ENCODE assay signal across 17 cellular contexts in the genomic region with DNA sequence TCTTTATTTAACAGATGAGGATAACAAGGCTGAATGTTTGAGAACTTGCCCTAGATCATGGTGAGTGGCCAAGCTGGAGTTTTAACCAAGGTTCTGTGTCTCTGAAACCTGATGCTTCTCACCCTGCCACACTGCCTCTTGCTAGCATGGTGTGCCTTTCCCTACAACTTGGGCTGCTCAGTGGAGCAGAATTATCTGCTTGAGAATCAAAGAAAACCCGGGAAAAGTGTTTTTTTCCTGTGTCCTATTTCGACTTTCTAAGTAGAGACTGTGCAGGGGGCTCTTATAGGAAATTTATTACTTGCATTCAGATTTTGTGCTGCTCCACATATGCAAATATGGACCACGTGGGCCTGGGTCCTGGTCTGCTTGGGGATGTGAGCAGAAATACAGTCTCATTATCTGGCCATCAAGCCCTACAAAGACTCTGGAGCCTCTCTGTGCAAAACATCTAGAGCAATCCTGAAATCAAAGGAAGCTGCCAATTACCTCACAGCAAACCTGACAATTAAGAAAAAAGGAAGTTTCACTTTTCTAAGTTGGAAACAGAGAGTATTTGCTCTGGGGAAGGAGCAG.
"Had no signal": no experiment of that assay in that cellular context is flagged by ENCODE, and none has a peak within 500 bp of the region (broad histone marks: within the 10 kb centered on the region; RNA-seq: fewer than 3 reads in every experiment).

No MANE protein-coding gene starts in this region.

- H3K36me3 ChIP-seq: spleen had no signal

- H3K9me3 Mint-ChIP-seq: activated B cell treated with CpG ODN at 0.5 μM for 24 hours; activated naive CD4-positive, alpha-beta T cell treated with anti-CD3 and anti-CD28 coated beads for 36 hours; activated T-cell treated with anti-CD3 and anti-CD28 coated beads, Interleukin-2, amount 50 U/mL, for 24 hours; activated T-helper 2 cell treated with anti-CD3 and anti-CD28 coated beads, Interferon-gamma antibody, Interleukin-2, Interleukin-4, amounts not matched to agents 10 μg/mL and 5 μg/mL and 100 μg/mL, durations not matched to agents 14 hours and 24 hours and 36 hours; natural killer cell treated with Interleukin-12 subunit alpha and Interleukin-12 subunit beta and Interleukin-15 and Interleukin-18, amount 100 ng/mL, for 72 hours had no signal

- H3K27me3 Mint-ChIP-seq: activated B cell treated with CpG ODN at 0.5 μM for 24 hours; effector memory CD8-positive, alpha-beta T cell had no signal

- H3K36me3 Mint-ChIP-seq: mesothelial cell of epicardium; natural killer cell treated with Interleukin-12 subunit alpha and Interleukin-12 subunit beta and Interleukin-15 and Interleukin-18, amount 100 ng/mL, for 72 hours; stimulated activated naive B cell treated with anti-CD40 and anti-IgM and Interleukin-4, amounts not matched to agents 10 μg/mL and 1 μg/mL and 100 μg/mL, for 72 hours had no signal

- H3K4me1 Mint-ChIP-seq: activated B cell treated with CpG ODN at 0.5 μM for 24 hours; stimulated activated naive B cell treated with anti-CD40 and anti-IgM and Interleukin-4, amounts not matched to agents 10 μg/mL and 1 μg/mL and 100 μg/mL, for 72 hours had no signal

- H3K9me3 ChIP-seq: body of pancreas, spleen had no signal

- H3K4me1 ChIP-seq: body of pancreas had no signal

- DNase-seq: activated B cell treated with CpG ODN at 0.5 μM for 24 hours; activated CD4-positive, alpha-beta T cell treated with anti-CD3 and anti-CD28 coated beads for 48 hours; activated CD8-positive, alpha-beta T cell treated with anti-CD3 and anti-CD28 coated beads, Interleukin-2, amount 10 ng/mL, durations not matched to agents 7 days and 5 days; activated naive CD4-positive, alpha-beta T cell treated with anti-CD3 and anti-CD28 coated beads for 36 hours; activated T-cell treated with anti-CD3 and anti-CD28 coated beads, Interleukin-2, amount 50 U/mL, for 24 hours; body of pancreas; effector memory CD8-positive, alpha-beta T cell; left cardiac atrium; occipital lobe; posterior cingulate gyrus; retina; spleen; stimulated activated naive B cell treated with anti-CD40 and anti-IgM and Interleukin-4, amounts not matched to agents 10 μg/mL and 1 μg/mL and 100 μg/mL, for 72 hours; T-helper 9 cell had no signal

- H3K27me3 ChIP-seq: body of pancreas, spleen had no signal

- H3K27ac ChIP-seq: body of pancreas, spleen had no signal

- H3K27ac Mint-ChIP-seq: activated B cell treated with CpG ODN at 0.5 μM for 24 hours; activated CD8-positive, alpha-beta T cell treated with anti-CD3 and anti-CD28 coated beads, Interleukin-2, amount 10 ng/mL, durations not matched to agents 7 days and 5 days; activated naive CD4-positive, alpha-beta T cell treated with anti-CD3 and anti-CD28 coated beads for 36 hours; activated T-cell treated with anti-CD3 and anti-CD28 coated beads, Interleukin-2, amount 50 U/mL, for 24 hours; activated T-helper 2 cell treated with anti-CD3 and anti-CD28 coated beads, Interferon-gamma antibody, Interleukin-2, Interleukin-4, amounts not matched to agents 10 μg/mL and 5 μg/mL and 100 μg/mL, durations not matched to agents 14 hours and 24 hours and 36 hours; effector memory CD8-positive, alpha-beta T cell; mesothelial cell of epicardium; natural killer cell treated with Interleukin-12 subunit alpha and Interleukin-12 subunit beta and Interleukin-15 and Interleukin-18, amount 100 ng/mL, for 72 hours; stimulated activated naive B cell treated with anti-CD40 and anti-IgM and Interleukin-4, amounts not matched to agents 10 μg/mL and 1 μg/mL and 100 μg/mL, for 72 hours had no signal

- H3K4me3 Mint-ChIP-seq: activated B cell treated with CpG ODN at 0.5 μM for 24 hours; activated CD8-positive, alpha-beta T cell treated with anti-CD3 and anti-CD28 coated beads, Interleukin-2, amount 10 ng/mL, durations not matched to agents 7 days and 5 days; activated naive CD4-positive, alpha-beta T cell treated with anti-CD3 and anti-CD28 coated beads for 36 hours; activated T-cell treated with anti-CD3 and anti-CD28 coated beads, Interleukin-2, amount 50 U/mL, for 24 hours; effector memory CD8-positive, alpha-beta T cell; mesothelial cell of epicardium; natural killer cell treated with Interleukin-12 subunit alpha and Interleukin-12 subunit beta and Interleukin-15 and Interleukin-18, amount 100 ng/mL, for 72 hours; stimulated activated naive B cell treated with anti-CD40 and anti-IgM and Interleukin-4, amounts not matched to agents 10 μg/mL and 1 μg/mL and 100 μg/mL, for 72 hours had no signal

- ATAC-seq: activated CD8-positive, alpha-beta T cell treated with anti-CD3 and anti-CD28 coated beads, Interleukin-2, amount 10 ng/mL, durations not matched to agents 7 days and 5 days; body of pancreas; effector memory CD8-positive, alpha-beta T cell; left cardiac atrium; stimulated activated naive B cell treated with anti-CD40 and anti-IgM and Interleukin-4, amounts not matched to agents 10 μg/mL and 1 μg/mL and 100 μg/mL, for 72 hours had no signal

- H3K4me3 ChIP-seq: body of pancreas, spleen had no signal
